Comparison of ENCODE assay signal across 13 cellular contexts in the genomic region with DNA sequence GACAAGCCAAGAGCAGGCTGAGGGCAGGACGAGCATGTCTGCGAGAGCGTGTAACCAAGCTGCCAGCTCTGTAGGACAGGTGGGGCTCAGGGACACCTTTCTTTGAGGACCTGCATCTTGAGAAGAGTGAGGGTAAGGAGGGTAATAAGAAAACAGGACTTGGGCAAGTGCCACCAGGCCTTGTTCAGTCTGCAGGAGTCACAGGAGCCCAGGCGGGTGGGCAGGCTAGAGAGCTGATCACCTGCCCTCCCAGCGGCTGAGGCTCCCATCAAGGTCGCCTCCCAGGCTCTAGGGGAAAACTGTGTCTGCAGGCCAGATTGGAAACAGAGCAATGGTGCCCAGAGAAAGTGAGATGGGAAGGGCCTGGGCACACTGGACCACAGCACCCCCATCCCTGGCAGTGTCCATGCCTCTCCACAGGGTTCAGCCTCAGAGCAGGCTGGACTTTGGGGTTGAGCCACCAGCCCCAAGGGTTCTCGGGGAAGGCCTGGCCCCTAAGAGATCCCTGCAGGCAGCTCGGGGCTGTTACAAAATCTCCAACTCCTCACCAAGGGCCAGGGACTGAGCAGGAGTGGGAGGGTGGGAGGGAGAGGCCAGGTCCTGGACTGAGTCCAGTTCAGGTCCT.
DNase-seq lines count a peak whose midpoint lies in the region; ATAC-seq and TF ChIP-seq lines count a peak whose summit lies in the region.
"Had no signal": no experiment of that assay in that cellular context is flagged by ENCODE, and none has a peak within 500 bp of the region (broad histone marks: within the 10 kb centered on the region; RNA-seq: fewer than 3 reads in every experiment).

No MANE protein-coding gene starts in this region.

- H3K4me3 Mint-ChIP-seq in WTC11: no peak overlapping the region
- H3K4me3 Mint-ChIP-seq: B cell; CD4-positive, alpha-beta memory T cell; GM23338 had no signal

- H2AFZ ChIP-seq in neuronal stem cell (ENCODE audit: low read length): no peak overlapping the region
- H2AFZ ChIP-seq: GM23338 had no signal

- no CpG with 5 or more reads among the region's 8 CpGs for WGBS in neuronal stem cell (ENCODE audit: extremely low coverage in 2 of 2, insufficient read length in 2 of 2, insufficient replicate concordance in 1 of 2), 2 donors

- H3K4me3 ChIP-seq in Panc1 (ENCODE audit: low read depth in 2 of 2, low read length in 2 of 2) (no peak overlapping the region), neuronal stem cell (ENCODE audit: low read length in 2 of 2) (no peak overlapping the region), upper lobe of right lung (no peak overlapping the region)
- H3K4me3 ChIP-seq: GM12878, GM23338 had no signal

- H4K91ac ChIP-seq in neuronal stem cell (ENCODE audit: low read depth, low read length, poor library complexity): no peak overlapping the region

- no peak overlapping the region for H4K8ac ChIP-seq in neuronal stem cell (ENCODE audit: low read depth, low read length)

- H3K9me3 ChIP-seq in Panc1 (ENCODE audit: control insufficient read depth, insufficient read depth, low read depth, low read length): no peaks in the 10 kb centered on the region
- no peaks in the 10 kb centered on the region for H3K9me3 ChIP-seq in neuronal stem cell (replicated peaks in 1 of 2; ENCODE audit: control insufficient read depth in 2 of 2, insufficient read depth in 1 of 2, low read depth in 1 of 2, low read length in 2 of 2)
- H3K9me3 ChIP-seq in upper lobe of right lung: no peaks in the 10 kb centered on the region

- H3K27ac ChIP-seq in Panc1 (ENCODE audit: low read length): no peak overlapping the region
- no peak overlapping the region for H3K27ac ChIP-seq in neuronal stem cell (replicated peaks; ENCODE audit: low read length)
- H3K27ac ChIP-seq in upper lobe of right lung: no peak overlapping the region

- H3K4me1 Mint-ChIP-seq in WTC11: peaks cover 7% of the 10 kb centered on the region
- H3K4me1 Mint-ChIP-seq: B cell; CD4-positive, alpha-beta memory T cell had no signal

- peak overlapping the region; percentile 1 for H3K9ac ChIP-seq in neuronal stem cell (ENCODE audit: low read depth, low read length, poor library complexity)

- H3K4me1 ChIP-seq in Panc1 (ENCODE audit: control insufficient read depth, insufficient read depth, low read length) (no peaks in the 10 kb centered on the region), neuronal stem cell (ENCODE audit: control insufficient read depth in 2 of 2, insufficient read depth in 1 of 2, low read depth in 1 of 2, low read length in 2 of 2) (no peaks in the 10 kb centered on the region), upper lobe of right lung (no peaks in the 10 kb centered on the region)

- H3K4ac ChIP-seq in neuronal stem cell (ENCODE audit: low read length): no peak overlapping the region

- no peak overlapping the region for H3K14ac ChIP-seq in neuronal stem cell (ENCODE audit: low read length)

- no peaks in the 10 kb centered on the region for H3K36me3 Mint-ChIP-seq in WTC11
- H3K36me3 Mint-ChIP-seq: CD4-positive, alpha-beta memory T cell had no signal

- H2BK120ac ChIP-seq in neuronal stem cell (ENCODE audit: low read depth, low read length): no peak overlapping the region

- no peak overlapping the region for H3K27ac Mint-ChIP-seq in WTC11
- H3K27ac Mint-ChIP-seq: B cell; CD4-positive, alpha-beta memory T cell; GM23338 had no signal

- TF ChIP-seq CTCF in Panc1 (IDR thresholded peaks at IDR 0.05): no peak
- TF ChIP-seq CTCF in WTC11 (IDR thresholded peaks at IDR 0.05): no peak
- no peak for TF ChIP-seq CTCF in upper lobe of right lung (IDR thresholded peaks at IDR 0.05)

- no peak overlapping the region for H2AK5ac ChIP-seq in neuronal stem cell (ENCODE audit: low read depth, low read length)

- POLR2A ChIA-PET in Panc1 (lab: Charles Lee): no interaction called here
- POLR2A ChIA-PET in WTC11 (lab: Charles Lee): no interaction called here

- no peak overlapping the region for H2BK15ac ChIP-seq in neuronal stem cell (ENCODE audit: low read length)

- BruUV-seq in Panc1 (replicated peaks; lab: Mats Ljungman, UMichigan): no TSS peak

- no peak for DNase-seq in Panc1 (ENCODE audit: low read depth, low spot score)
- DNase-seq in WTC11 (ENCODE audit: low spot score): peak; percentile 3
- no peak for DNase-seq in neuronal stem cell (ENCODE audit: low spot score)
- peak; percentile 51 for DNase-seq in upper lobe of right lung
- no peak for DNase-seq in NCI-H2227 treated with DMSO at 0.1 percent for 48 hours (lab: John Stamatoyannopoulos, UW)
- DNase-seq in kidney tubule cell (ENCODE audit: low spot score): no peak
- DNase-seq: CD4-positive, alpha-beta memory T cell; DMS79; H7 had no signal

- H2BK5ac ChIP-seq in neuronal stem cell (ENCODE audit: low read length): no peak overlapping the region

- intact Hi-C loops in Panc1 (cut with micrococcal nuclease; ENCODE audit: unreplicated experiment): no loop called here
- intact Hi-C loops in upper lobe of right lung (cut with DNase I): no loop called here

- H3K79me1 ChIP-seq in neuronal stem cell (ENCODE audit: low read depth, low read length): no peaks in the 10 kb centered on the region

- ATAC-seq in Panc1: 0 out of 2 replicates have a peak, but pooled peaks have one; percentile 29
- ATAC-seq in WTC11: no peak
- peak; percentile 39 for ATAC-seq in upper lobe of right lung
- no peak for ATAC-seq in GM19035 (IDR thresholded peaks at IDR 0.05; ENCODE audit: unreplicated experiment)
- ATAC-seq: GM12878 had no signal

- H3K4me2 ChIP-seq in neuronal stem cell (ENCODE audit: insufficient read depth, low read length, poor library complexity, severe bottlenecking): no peak overlapping the region
- H3K4me2 ChIP-seq: GM23338 had no signal

- in situ Hi-C loops in Panc1 (cut with HindIII; ENCODE audit: low pct_unique_long_range_greater_than_20kb, low sequenced_read_pairs): no loop called here

- H3K9me3 Mint-ChIP-seq in WTC11: no peaks in the 10 kb centered on the region
- H3K9me3 Mint-ChIP-seq: GM23338 had no signal

- no peaks in the 10 kb centered on the region for H3K36me3 ChIP-seq in Panc1 (ENCODE audit: control insufficient read depth, insufficient read depth, low read length)
- no peaks in the 10 kb centered on the region for H3K36me3 ChIP-seq in neuronal stem cell (replicated peaks in 1 of 2; ENCODE audit: control insufficient read depth in 2 of 2, insufficient read depth in 2 of 2, low read length in 2 of 2)
- H3K36me3 ChIP-seq in upper lobe of right lung: no peaks in the 10 kb centered on the region

- peak overlapping the region; percentile 37 for H3K23ac ChIP-seq in neuronal stem cell (ENCODE audit: low read depth, low read length, poor library complexity)

- no peak overlapping the region for H3K18ac ChIP-seq in neuronal stem cell (ENCODE audit: low read length)

- H3K27me3 ChIP-seq in Panc1 (ENCODE audit: control insufficient read depth, insufficient read depth, low read length) (peaks cover 14% of the 10 kb centered on the region), neuronal stem cell (ENCODE audit: control insufficient read depth in 3 of 3, insufficient read depth in 3 of 3, low read depth in 1 of 3, low read length in 3 of 3) (no peaks in the 10 kb centered on the region), upper lobe of right lung (no peaks in the 10 kb centered on the region)

- no peaks in the 10 kb centered on the region for H3K27me3 Mint-ChIP-seq in WTC11 (ENCODE audit: low read depth)

- H2BK12ac ChIP-seq in neuronal stem cell (ENCODE audit: low read length): no peak overlapping the region

- CTCF ChIA-PET in Panc1 (lab: Charles Lee) (no interaction called here), WTC11 (lab: Charles Lee) (interaction anchor here (1.0 kb wide), 1 partner anchor 86 kb away, joined by 3 read pairs; no protein-coding TSS in a partner anchor)

TF ChIP-seq in WTC11, 78 proteins besides CTCF, POLR2A, EP300 and RAD21:
- TF ChIP-seq GRHL2 (CRISPR knock-in tag; IDR thresholded peaks at IDR 0.05; ENCODE audit: insufficient replicate concordance, severe bottlenecking) (no peak), JAZF1 (CRISPR knock-in tag; IDR thresholded peaks at IDR 0.05) (no peak), OVOL2 (CRISPR knock-in tag; IDR thresholded peaks at IDR 0.05; ENCODE audit: borderline replicate concordance) (no peak)

Comparison
In these comparisons a context has a peak if more than half of its experiments do, and no peak if none do; other contexts are left out.
1. ATAC-seq: peak in Panc1 (single experiment) and upper lobe of right lung (single experiment); none in WTC11 (single experiment) and GM19035 (single experiment).
2. DNase-seq: peak in WTC11 (single experiment) and upper lobe of right lung (single experiment); none in Panc1 (single experiment), neuronal stem cell (single experiment), NCI-H2227 treated with DMSO at 0.1 percent for 48 hours (single experiment) and kidney tubule cell (single experiment).